Comparison of ENCODE assay signal across 24 cellular contexts in the genomic region with DNA sequence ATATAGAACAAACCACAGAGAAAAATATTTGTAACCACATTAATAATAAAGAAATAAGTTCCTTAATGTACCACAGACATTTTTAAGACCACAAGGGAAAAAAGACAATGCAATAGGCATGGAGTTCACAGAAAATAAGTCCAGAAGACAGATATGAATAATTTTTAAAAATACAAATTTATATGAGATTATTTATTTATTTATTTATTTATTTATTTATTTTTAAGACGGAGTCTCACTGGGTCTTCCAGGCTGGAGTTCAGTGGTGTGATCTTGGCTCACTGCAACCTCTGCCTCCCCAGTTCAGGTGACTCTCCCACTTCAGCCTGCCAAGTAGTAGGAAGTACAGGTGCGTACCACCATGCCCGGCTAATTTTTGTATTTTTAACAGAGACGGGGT.
"Had no signal": no experiment of that assay in that cellular context is flagged by ENCODE, and none has a peak within 500 bp of the region (broad histone marks: within the 10 kb centered on the region; RNA-seq: fewer than 3 reads in every experiment).

No MANE protein-coding gene starts in this region.

- ATAC-seq: activated CD8-positive, alpha-beta T cell treated with anti-CD3 and anti-CD28 coated beads for 36 hours; activated T-cell treated with anti-CD3 and anti-CD28 coated beads, Interleukin-2, amount 50 U/mL, for 4 hours; activated T-helper 17 cell treated with anti-CD3 and anti-CD28 coated beads, Interleukin-2, amount 50 U/mL, for 72 hours; esophagus mucosa; foreskin keratinocyte; gastroesophageal sphincter; heart right ventricle had no signal

- H3K27me3 Mint-ChIP-seq: activated CD8-positive, alpha-beta T cell treated with anti-CD3 and anti-CD28 coated beads for 36 hours; activated naive CD8-positive, alpha-beta T cell; activated T-helper 17 cell treated with anti-CD3 and anti-CD28 coated beads, Interleukin-2, amount 50 U/mL, for 72 hours; central memory CD8-positive, alpha-beta T cell had no signal

- DNase-seq: activated CD4-positive, alpha-beta T cell treated with anti-CD3 and anti-CD28 coated beads for 48 hours; activated CD4-positive, alpha-beta T cell treated with anti-CD3 and anti-CD28 coated beads, Interleukin-2, amount 50 U/mL, for 1 hour; activated CD4-positive, alpha-beta T cell treated with anti-CD3 and anti-CD28 coated beads, Interleukin-2, amount 50 U/mL, for 48 hours; activated CD4-positive, CD25-positive, alpha-beta regulatory T cell; activated CD8-positive, alpha-beta memory T cell treated with anti-CD3 and anti-CD28 coated beads for 24 hours; activated CD8-positive, alpha-beta T cell treated with anti-CD3 and anti-CD28 coated beads for 36 hours; activated effector memory CD4-positive, alpha-beta T cell treated with Interleukin-2 at 50 U/mL for 16 hours; activated gamma-delta T cell treated with Interleukin-2 at 50 U/mL for 16 hours; activated naive CD4-positive, alpha-beta T cell treated with anti-CD3 and anti-CD28 coated beads, Interleukin-2, amount 50 U/mL, for 16 hours; activated naive CD4-positive, alpha-beta T cell treated with Interleukin-2 at 50 U/mL for 16 hours; activated T-cell treated with anti-CD3 and anti-CD28 coated beads, Interleukin-2, amount 50 U/mL, for 4 hours; amniotic stem cell; anterior cingulate cortex; brain microvascular endothelial cell; effector CD8-positive, alpha-beta T cell; foreskin keratinocyte; heart right ventricle; T-helper 2 cell had no signal

- FAIRE-seq: bronchial epithelial cell had no signal

- H3K4me3 Mint-ChIP-seq: activated CD8-positive, alpha-beta T cell treated with anti-CD3 and anti-CD28 coated beads for 36 hours; activated naive CD8-positive, alpha-beta T cell; activated T-cell treated with anti-CD3 and anti-CD28 coated beads, Interleukin-2, amount 50 U/mL, for 4 hours; activated T-helper 17 cell treated with anti-CD3 and anti-CD28 coated beads, Interleukin-2, amount 50 U/mL, for 72 hours; central memory CD8-positive, alpha-beta T cell had no signal

- H3K27ac Mint-ChIP-seq: activated CD8-positive, alpha-beta T cell treated with anti-CD3 and anti-CD28 coated beads for 36 hours; activated naive CD8-positive, alpha-beta T cell; activated T-helper 17 cell treated with anti-CD3 and anti-CD28 coated beads, Interleukin-2, amount 50 U/mL, for 72 hours had no signal

- H3K9me3 Mint-ChIP-seq: activated CD8-positive, alpha-beta T cell treated with anti-CD3 and anti-CD28 coated beads for 36 hours; activated T-cell treated with anti-CD3 and anti-CD28 coated beads, Interleukin-2, amount 50 U/mL, for 4 hours; activated T-helper 17 cell treated with anti-CD3 and anti-CD28 coated beads, Interleukin-2, amount 50 U/mL, for 72 hours; central memory CD8-positive, alpha-beta T cell had no signal
